In genomic region chr7:867406-868188, GRCh38 we compare ENCODE assay signal across 10 cellular contexts. TPM values are rescaled to one million over a fixed set of nuclear protein-coding genes. Genes with fewer than 3 reads are reported as not detected.
A peak's percentile ranks its signal among the peaks of the same experiment; 100 is the strongest.
DNase-seq lines count a peak whose midpoint lies in the region; ATAC-seq lines count a peak whose summit lies in the region.
"Had no signal": no experiment of that assay in that cellular context is flagged by ENCODE, and none has a peak within 500 bp of the region (broad histone marks: within the 10 kb centered on the region; RNA-seq: fewer than 3 reads in every experiment).

No MANE protein-coding gene starts in this region.

- H3K27me3 ChIP-seq in rectal smooth muscle tissue (ENCODE audit: control insufficient read depth, insufficient read depth, low read length): no peaks in the 10 kb centered on the region

- no peak overlapping the region for H3K9ac ChIP-seq in rectal smooth muscle tissue (ENCODE audit: low read length)

- peak; percentile 76 for ATAC-seq in Right ventricle myocardium superior (ENCODE audit: poor library complexity)

- in situ Hi-C loops in Caki2 (cut with HindIII; ENCODE audit: low pct_unique_long_range_greater_than_20kb, low sequenced_read_pairs): no loop called here

- peak; percentile 98 for DNase-seq in Caki2 (ENCODE audit: low read depth)
- DNase-seq in amniotic epithelial cell (ENCODE audit: low read depth): peak; percentile 83
- DNase-seq in Right ventricle myocardium superior: peak; percentile 68
- DNase-seq in activated CD4-positive, alpha-beta T cell treated with anti-CD3 and anti-CD28 coated beads for 4 hours: no peak
- no peak for DNase-seq in NK-92 treated with Interleukin-12 subunit alpha and Interleukin-12 subunit beta, amount 100 ng/mL, for 24 hours (lab: John Stamatoyannopoulos, UW)
- DNase-seq in effector CD4-positive, alpha-beta T cell: no peak
- no peak for DNase-seq in activated naive CD4-positive, alpha-beta T cell treated with Interleukin-2 at 50 U/mL for 16 hours
- DNase-seq: activated CD4-positive, alpha-beta memory T cell treated with anti-CD3 and anti-CD28 coated beads, Interleukin-2, amount 10 ng/mL, durations not matched to agents 7 days and 5 days; DMS79 treated with DMSO at 0.1 percent for 48 hours had no signal

- peaks cover 24% of the 10 kb centered on the region for H3K36me3 ChIP-seq in rectal smooth muscle tissue (ENCODE audit: control insufficient read depth, insufficient read depth, low read length)

- H3K4me3 ChIP-seq in rectal smooth muscle tissue (ENCODE audit: low read length): peak overlapping the region; percentile 30

- H3K4me1 ChIP-seq in rectal smooth muscle tissue (ENCODE audit: control insufficient read depth, insufficient read depth, low read length): peaks cover 16% of the 10 kb centered on the region

- peak overlapping the region; percentile 89 for H3K27ac ChIP-seq in rectal smooth muscle tissue (ENCODE audit: low read depth, low read length)

- intact Hi-C loops in Right ventricle myocardium superior (cut with DNase I): loop anchor here (5.0 kb wide), 1 partner anchor 35 kb away; the partner anchor contains the start of gene SUN1

RNA-seq across cellular contexts. Expression of gene GET4, which starts 8.8 kb away (rescaled TPM):
- total RNA-seq in Caki2 (2014; rRNA removed; shearing (Covaris generic); ENCODE audit: low replicate concordance): 106 and 117 TPM in 2 replicates
- total RNA-seq in Right ventricle myocardium superior: 20.6 TPM

RNA-seq across cellular contexts. Expression of gene SUN1, which starts 35.3 kb away (rescaled TPM):
- 111 and 198 TPM in 2 replicates for total RNA-seq in Caki2 (2014; rRNA removed; shearing (Covaris generic); ENCODE audit: low replicate concordance)
- 177 TPM for total RNA-seq in Right ventricle myocardium superior

Comparison
In these comparisons a context has a peak if more than half of its experiments do, and no peak if none do; other contexts are left out.
1. DNase-seq: peak in Caki2 (single experiment), amniotic epithelial cell (single experiment) and Right ventricle myocardium superior (single experiment); none in activated CD4-positive, alpha-beta T cell treated with anti-CD3 and anti-CD28 coated beads for 4 hours (0 of 2), NK-92 treated with Interleukin-12 subunit alpha and Interleukin-12 subunit beta, amount 100 ng/mL, for 24 hours (single experiment), effector CD4-positive, alpha-beta T cell (single experiment) and activated naive CD4-positive, alpha-beta T cell treated with Interleukin-2 at 50 U/mL for 16 hours (single experiment).